23 cellular contexts compared by ENCODE assay signal in genomic region chr1:33268927-33269610, GRCh38. TPM values are rescaled to one million over a fixed set of nuclear protein-coding genes. Genes with fewer than 3 reads are reported as not detected.
DNase-seq lines count a peak whose midpoint lies in the region; ATAC-seq and TF ChIP-seq lines count a peak whose summit lies in the region.
"Had no signal": no experiment of that assay in that cellular context is flagged by ENCODE, and none has a peak within 500 bp of the region (broad histone marks: within the 10 kb centered on the region; RNA-seq: fewer than 3 reads in every experiment).

No MANE protein-coding gene starts in this region.

- H3K4me3 Mint-ChIP-seq in MCF 10A (ENCODE audit: unreplicated experiment) (no peak overlapping the region), neural crest cell (no peak overlapping the region)
- H3K4me3 Mint-ChIP-seq: activated T-helper 1 cell treated with anti-CD3 and anti-CD28 coated beads, Interleukin-12 subunit alpha, Interleukin-12 subunit beta, Interleukin-2, Interleukin-4 antibody, amounts not matched to agents 30 ng/mL and 10 ng/mL and 1 ng/mL, durations not matched to agents 14 hours and 24 hours and 36 hours; IgD-negative memory B cell; memory B cell; T-cell had no signal

- in situ Hi-C loops in mammary epithelial cell (cut with MboI; ENCODE audit: low sequenced_read_pairs in 2 of 2): no loop called here

- POLR2A ChIA-PET in MCF 10A (lab: Yijun Ruan, JAX): interaction anchor here (0.9 to 1.2 kb wide), 3 partner anchors 9 to 74 kb away, joined by 3 read pairs; no protein-coding TSS in a partner anchor

- no peak overlapping the region for H3K4me2 ChIP-seq in mammary epithelial cell (ENCODE audit: insufficient read depth, low read depth, low read length)
- H3K4me2 ChIP-seq: A549, smooth muscle cell had no signal

- BruUV-seq in MCF 10A (replicated peaks; lab: Mats Ljungman, UMichigan): no TSS peak
- no TSS peak for BruUV-seq in mammary epithelial cell (replicated peaks; lab: Mats Ljungman, UMichigan)

- no peak overlapping the region for H2AFZ ChIP-seq in mammary epithelial cell (ENCODE audit: low read depth, low read length)

- H3K9ac ChIP-seq in mammary epithelial cell (ENCODE audit: insufficient read depth, low read length): no peak overlapping the region

- intact Hi-C loops in MCF 10A (cut with micrococcal nuclease): no loop called here
- intact Hi-C loops in mammary epithelial cell (cut with micrococcal nuclease): no loop called here
- intact Hi-C loops in cardiac septum (cut with DNase I): no loop called here

- H3K27me3 ChIP-seq in mammary epithelial cell (ENCODE audit: insufficient read depth, low read length): no peaks in the 10 kb centered on the region
- H3K27me3 ChIP-seq in BE2C: no peaks in the 10 kb centered on the region
- H3K27me3 ChIP-seq: transverse colon had no signal

- peaks cover 5% of the 10 kb centered on the region for H3K4me1 ChIP-seq in mammary epithelial cell (ENCODE audit: insufficient read depth, low read length)
- no peaks in the 10 kb centered on the region for H3K4me1 ChIP-seq in BE2C
- H3K4me1 ChIP-seq: A549 had no signal

- TF ChIP-seq CTCF in MCF 10A (IDR thresholded peaks at IDR 0.05; ENCODE audit: unreplicated experiment) (no peak), mammary epithelial cell (conservative IDR thresholded peaks at IDR 0.05 in 1 of 2, IDR thresholded peaks at IDR 0.05 in 1 of 2; ENCODE audit: extremely low read depth in 1 of 2, insufficient read depth in 1 of 2, low read depth in 1 of 2, low read length in 2 of 2) (no peak), neural crest cell (conservative IDR thresholded peaks at IDR 0.05) (no peak), BE2C (IDR thresholded peaks at IDR 0.05; ENCODE audit: low read depth, low read length) (no peak)

- CTCF ChIA-PET in MCF 10A (lab: Yijun Ruan, JAX) (interaction anchor here (0.7 to 1.7 kb wide), 4 partner anchors 19 to 235 kb away, joined by 3 to 6 read pairs (median 4); no protein-coding TSS in a partner anchor), mammary epithelial cell (lab: Charles Lee; ENCODE audit: low non-redundant PET) (no interaction called here)

- H3K36me3 Mint-ChIP-seq in MCF 10A (ENCODE audit: insufficient read depth, unreplicated experiment): no peaks in the 10 kb centered on the region
- H3K36me3 Mint-ChIP-seq in neural crest cell (ENCODE audit: low read depth): peaks cover 4% of the 10 kb centered on the region

- H3K9me3 Mint-ChIP-seq in MCF 10A (ENCODE audit: unreplicated experiment) (no peaks in the 10 kb centered on the region), neural crest cell (no peaks in the 10 kb centered on the region)
- H3K9me3 Mint-ChIP-seq: activated T-helper 1 cell treated with anti-CD3 and anti-CD28 coated beads, Interleukin-12 subunit alpha, Interleukin-12 subunit beta, Interleukin-2, Interleukin-4 antibody, amounts not matched to agents 30 ng/mL and 10 ng/mL and 1 ng/mL, durations not matched to agents 14 hours and 24 hours and 36 hours; IgD-negative memory B cell; memory B cell; T-cell had no signal

- H3K27ac ChIP-seq in mammary epithelial cell (ENCODE audit: insufficient read depth, low read depth, low read length): no peak overlapping the region
- H3K27ac ChIP-seq: A549, VCaP had no signal

- DNase-seq in MCF 10A (ENCODE audit: unreplicated experiment) (no peak), mammary epithelial cell (no peak), cardiac septum (ENCODE audit: low spot score) (peak; percentile 51), neural crest cell (ENCODE audit: low read depth, low spot score) (no peak), A172 (ENCODE audit: low spot score) (no peak), BE2C (no peak), NAMALWA (ENCODE audit: low spot score) (no peak)
- DNase-seq: activated CD8-positive, alpha-beta memory T cell treated with anti-CD3 and anti-CD28 coated beads for 24 hours; central memory CD4-positive, alpha-beta T cell; effector CD8-positive, alpha-beta T cell; NCI-H1417; NCI-H226; transverse colon had no signal

- peak overlapping the region; percentile 36 for H3K27ac Mint-ChIP-seq in MCF 10A (ENCODE audit: low read depth, unreplicated experiment)
- H3K27ac Mint-ChIP-seq in neural crest cell (ENCODE audit: unreplicated experiment): peak overlapping the region; percentile 95
- H3K27ac Mint-ChIP-seq: activated T-helper 1 cell treated with anti-CD3 and anti-CD28 coated beads, Interleukin-12 subunit alpha, Interleukin-12 subunit beta, Interleukin-2, Interleukin-4 antibody, amounts not matched to agents 30 ng/mL and 10 ng/mL and 1 ng/mL, durations not matched to agents 14 hours and 24 hours and 36 hours; IgD-negative memory B cell had no signal

- WGBS in mammary epithelial cell (ENCODE audit: low coverage, missing lambda C conversion rate): 73% methylated on average over 4 of the region's 5 CpGs

- dilution Hi-C loops in mammary epithelial cell (cut with HindIII; ENCODE audit: low sequenced_read_pairs): loop anchor here (25.0 kb wide), 1 partner anchor 343 kb away; no protein-coding TSS in a partner anchor

- H4K20me1 ChIP-seq in mammary epithelial cell (ENCODE audit: insufficient read depth, low read length): no peaks in the 10 kb centered on the region

- H3K27me3 Mint-ChIP-seq in MCF 10A (ENCODE audit: insufficient read depth, unreplicated experiment) (no peaks in the 10 kb centered on the region), neural crest cell (ENCODE audit: low read depth) (no peaks in the 10 kb centered on the region)
- H3K27me3 Mint-ChIP-seq: IgD-negative memory B cell, memory B cell, T-cell had no signal

- H3K9me3 ChIP-seq in mammary epithelial cell (replicated peaks; ENCODE audit: insufficient read depth, low read length) (no peaks in the 10 kb centered on the region), BE2C (no peaks in the 10 kb centered on the region)
- H3K9me3 ChIP-seq: A549, transverse colon had no signal

- no peaks in the 10 kb centered on the region for H3K36me3 ChIP-seq in mammary epithelial cell (ENCODE audit: insufficient read depth, low read length)
- H3K36me3 ChIP-seq in BE2C: no peaks in the 10 kb centered on the region
- H3K36me3 ChIP-seq: transverse colon had no signal

- ATAC-seq in GM18520 (IDR thresholded peaks at IDR 0.05; ENCODE audit: unreplicated experiment): no peak
- ATAC-seq: A549, T-cell had no signal

- H3K79me2 ChIP-seq in mammary epithelial cell (ENCODE audit: insufficient read depth, low read length): peaks cover 2% of the 10 kb centered on the region

- no peak overlapping the region for H3K4me3 ChIP-seq in mammary epithelial cell (replicated peaks in 1 of 3; ENCODE audit: insufficient read depth in 1 of 3, low read depth in 2 of 3, low read length in 3 of 3)
- H3K4me3 ChIP-seq in BE2C (ENCODE audit: low read depth, low read length): no peak overlapping the region
- H3K4me3 ChIP-seq: A549, smooth muscle cell, transverse colon had no signal

- peaks cover 7% of the 10 kb centered on the region for H3K4me1 Mint-ChIP-seq in MCF 10A (ENCODE audit: insufficient read depth, unreplicated experiment)
- peaks cover 17% of the 10 kb centered on the region for H3K4me1 Mint-ChIP-seq in neural crest cell

RNA-seq across cellular contexts. Expression of gene ZNF362, which starts 12.8 kb away (rescaled TPM):
- 14.8 and 15.8 TPM in 2 replicates for total RNA-seq in MCF 10A (2022)
- total RNA-seq in mammary epithelial cell: 10 to 100 TPM in 1 of 2 donors, 1 to 10 TPM in 1; 8.5 to 12.4 TPM
- polyA plus RNA-seq in mammary epithelial cell: 5.3 TPM
- 5.8 TPM for polyA minus RNA-seq in mammary epithelial cell
- total RNA-seq in cardiac septum: 30.3 TPM
- 56.3 and 59.3 TPM in 2 replicates for total RNA-seq in neural crest cell
- total RNA-seq in A172 (2014; rRNA removed; shearing (Covaris generic)): 3.5 and 10.5 TPM in 2 replicates
- 31.2 TPM for polyA plus RNA-seq in BE2C (2012; ENCODE audit: insufficient read depth, insufficient read length, low read depth)

RNA-seq across cellular contexts. Expression of gene A3GALT2, which starts 51.8 kb away (rescaled TPM):
- total RNA-seq in MCF 10A (2022): 0.32 TPM in 1 of 2 replicates, not detected in the other
- total RNA-seq in mammary epithelial cell: not detected
- polyA plus RNA-seq in mammary epithelial cell: not detected
- polyA minus RNA-seq in mammary epithelial cell: not detected
- total RNA-seq in cardiac septum: not detected
- not detected in 2 replicates for total RNA-seq in neural crest cell
- not detected in 2 replicates for total RNA-seq in A172 (2014; rRNA removed; shearing (Covaris generic))
- polyA plus RNA-seq in BE2C (2012; ENCODE audit: insufficient read depth, insufficient read length, low read depth): not detected
- total RNA-seq: activated T-helper 1 cell treated with anti-CD3 and anti-CD28 coated beads, Interleukin-12 subunit alpha, Interleukin-12 subunit beta, Interleukin-2, Interleukin-4 antibody, amounts not matched to agents 30 ng/mL and 10 ng/mL and 1 ng/mL, durations not matched to agents 14 hours and 24 hours and 36 hours; Daoy; omental fat pad; smooth muscle cell; transverse colon had no signal
- polyA plus RNA-seq: A549, IgD-negative memory B cell, smooth muscle cell had no signal
